22 cellular contexts compared by ENCODE assay signal in the genomic region with DNA sequence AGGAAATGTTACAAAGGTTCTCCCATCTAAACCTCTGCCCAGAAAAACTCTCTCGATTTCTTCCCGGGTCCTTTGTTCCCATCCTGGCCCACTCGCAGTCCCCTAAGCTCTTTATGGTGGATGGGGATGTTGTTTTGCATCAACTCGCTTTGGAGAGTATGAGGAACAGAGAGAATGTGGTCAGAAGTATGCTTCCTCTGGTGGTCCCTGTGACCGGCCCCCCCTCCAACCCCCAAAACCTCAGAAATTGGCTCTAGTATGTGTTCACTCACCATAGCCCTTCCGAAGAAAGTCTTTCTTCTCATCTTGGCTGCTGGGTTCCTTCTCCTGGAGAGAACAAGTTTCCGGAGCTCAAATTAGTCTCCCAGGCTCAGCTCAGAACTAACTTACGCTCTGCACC. TPM values are rescaled to one million over a fixed set of nuclear protein-coding genes. Genes with fewer than 3 reads are reported as not detected.
DNase-seq lines count a peak whose midpoint lies in the region; ATAC-seq and TF ChIP-seq lines count a peak whose summit lies in the region.
"Had no signal": no experiment of that assay in that cellular context is flagged by ENCODE, and none has a peak within 500 bp of the region (broad histone marks: within the 10 kb centered on the region; RNA-seq: fewer than 3 reads in every experiment).

No MANE protein-coding gene starts in this region.

- H3K9ac ChIP-seq in OCI-LY3 (ENCODE audit: low read length) = peak overlapping the region; percentile 24; the same call in 1 of the 2 replicates

- TF ChIP-seq CTCF in OCI-LY3 (IDR thresholded peaks at IDR 0.05; ENCODE audit: low read depth, low read length) (no peak), uterus (IDR thresholded peaks at IDR 0.05) (no peak)

- no peak overlapping the region for H2AFZ ChIP-seq in OCI-LY3 (ENCODE audit: low read depth, low read length)

- peak overlapping the region; percentile 84 for H3K4me2 ChIP-seq in OCI-LY3 (ENCODE audit: low read length)

- no peaks in the 10 kb centered on the region for H3K9me3 ChIP-seq in OCI-LY3 (ENCODE audit: insufficient read depth, low read length)
- no peaks in the 10 kb centered on the region for H3K9me3 ChIP-seq in uterus
- H3K9me3 ChIP-seq: upper lobe of right lung had no signal

- no peaks in the 10 kb centered on the region for H3K9me3 Mint-ChIP-seq in stimulated activated naive B cell treated with anti-CD40 and anti-IgM and Interleukin-4, amounts not matched to agents 10 μg/mL and 1 μg/mL and 100 μg/mL, for 72 hours
- H3K9me3 Mint-ChIP-seq: nephron, T-cell had no signal

- H3K4me3 ChIP-seq in OCI-LY3 (ENCODE audit: low read length) (peak overlapping the region; percentile 51), uterus (no peak overlapping the region)
- H3K4me3 ChIP-seq: K562, upper lobe of right lung had no signal

- peaks cover 7% of the 10 kb centered on the region; the same call in 1 of the 2 replicates for H3K79me2 ChIP-seq in OCI-LY3 (ENCODE audit: low read length)

- no peak for TF ChIP-seq POLR2A in uterus (IDR thresholded peaks at IDR 0.05)

- H4K20me1 ChIP-seq in OCI-LY3 (ENCODE audit: insufficient read depth, low read length) = peaks cover 17% of the 10 kb centered on the region; the same call in 1 of the 2 replicates

- H3K36me3 Mint-ChIP-seq in stimulated activated naive B cell treated with anti-CD40 and anti-IgM and Interleukin-4, amounts not matched to agents 10 μg/mL and 1 μg/mL and 100 μg/mL, for 72 hours = peaks cover 0 to 1% of the 10 kb centered on the region in 2 donors

- H3K36me3 ChIP-seq in OCI-LY3 (replicated peaks; ENCODE audit: low read depth, low read length) (peaks cover 3% of the 10 kb centered on the region), uterus (no peaks in the 10 kb centered on the region)
- H3K36me3 ChIP-seq: upper lobe of right lung had no signal

- peaks cover 18 to 26% of the 10 kb centered on the region in 2 donors for H3K27me3 Mint-ChIP-seq in stimulated activated naive B cell treated with anti-CD40 and anti-IgM and Interleukin-4, amounts not matched to agents 10 μg/mL and 1 μg/mL and 100 μg/mL, for 72 hours
- H3K27me3 Mint-ChIP-seq: T-cell had no signal

- H3K27ac ChIP-seq in OCI-LY3 (ENCODE audit: low read length) (no peak overlapping the region), uterus (no peak overlapping the region)
- H3K27ac ChIP-seq: upper lobe of right lung had no signal

- peak; percentile 31 for ATAC-seq in HG03097 (IDR thresholded peaks at IDR 0.05; ENCODE audit: low FRiP score, unreplicated experiment)
- peak; percentile 62 to 80 for ATAC-seq in stimulated activated naive B cell treated with anti-CD40 and anti-IgM and Interleukin-4, amounts not matched to agents 10 μg/mL and 1 μg/mL and 100 μg/mL, for 72 hours (replicated peaks)
- ATAC-seq: K562, T-cell, upper lobe of right lung had no signal

- peaks cover 31 to 48% of the 10 kb centered on the region in 2 donors for H3K4me1 Mint-ChIP-seq in stimulated activated naive B cell treated with anti-CD40 and anti-IgM and Interleukin-4, amounts not matched to agents 10 μg/mL and 1 μg/mL and 100 μg/mL, for 72 hours
- H3K4me1 Mint-ChIP-seq: nephron had no signal

- intact Hi-C loops in uterus (cut with DNase I; ENCODE audit: low total_unique reads) = loop anchor here (10.0 kb wide), 1 partner anchor 180 kb away; no protein-coding TSS in a partner anchor

- H3K4me3 Mint-ChIP-seq in stimulated activated naive B cell treated with anti-CD40 and anti-IgM and Interleukin-4, amounts not matched to agents 10 μg/mL and 1 μg/mL and 100 μg/mL, for 72 hours = peak overlapping the region; percentile 30 to 52
- H3K4me3 Mint-ChIP-seq: nephron, T-cell had no signal

- H3K27me3 ChIP-seq in OCI-LY3 (ENCODE audit: low read depth, low read length) (peaks cover 52% of the 10 kb centered on the region), uterus (no peaks in the 10 kb centered on the region)
- H3K27me3 ChIP-seq: upper lobe of right lung had no signal

- DNase-seq in SIG-M5 treated with dmso at 0.1 percent for 504 hours (lab: John Stamatoyannopoulos, UW; ENCODE audit: unreplicated experiment) (peak; percentile 61), SIG-M5 (lab: John Stamatoyannopoulos, UW) (no peak), DMS114 treated with DMSO at 0.1 percent for 48 hours (lab: John Stamatoyannopoulos, UW; ENCODE audit: unreplicated experiment) (no peak), NCI-H69 (lab: John Stamatoyannopoulos, UW) (no peak), uterus (no peak)
- DNase-seq in stimulated activated naive B cell treated with anti-CD40 and anti-IgM and Interleukin-4, amounts not matched to agents 10 μg/mL and 1 μg/mL and 100 μg/mL, for 72 hours = peak; percentile 45
- DNase-seq: 8988T; activated gamma-delta T cell; anterior cingulate cortex; central memory CD4-positive, alpha-beta T cell; mesenchymal stem cell; NCI-H1048; NCI-H2029 treated with DMSO at 0.1 percent for 48 hours; NCI-H446 treated with DMSO at 0.1 percent for 48 hours; Right ventricle myocardium superior; stimulated activated CD4-positive, alpha-beta T cell treated with anti-CD3 and anti-CD28 coated beads, Interleukin-1b, Interleukin-23, amount 100 ng/mL, for 48 hours; T-cell; upper lobe of right lung had no signal

- H3K4me1 ChIP-seq in OCI-LY3 (ENCODE audit: low read length) = peaks cover 60% of the 10 kb centered on the region
- H3K4me1 ChIP-seq in uterus = no peaks in the 10 kb centered on the region
- H3K4me1 ChIP-seq: upper lobe of right lung had no signal

- no peak overlapping the region for H3K27ac Mint-ChIP-seq in stimulated activated naive B cell treated with anti-CD40 and anti-IgM and Interleukin-4, amounts not matched to agents 10 μg/mL and 1 μg/mL and 100 μg/mL, for 72 hours
- H3K27ac Mint-ChIP-seq: nephron, T-cell had no signal

RNA-seq across cellular contexts. Expression of gene GRAMD1B, which starts 54.4 kb away (rescaled TPM):
- 1 to 10 TPM in 3 of 4 donors, under 1 TPM in 1; under 0.01 to 6.5 (median 3.7) TPM for total RNA-seq in uterus

Comparison
In these comparisons a context has a peak if more than half of its experiments do, and no peak if none do; other contexts are left out.
1. DNase-seq: peak in SIG-M5 treated with dmso at 0.1 percent for 504 hours (single experiment) and stimulated activated naive B cell treated with anti-CD40 and anti-IgM and Interleukin-4, amounts not matched to agents 10 μg/mL and 1 μg/mL and 100 μg/mL, for 72 hours (single experiment); none in SIG-M5 (single experiment), DMS114 treated with DMSO at 0.1 percent for 48 hours (single experiment), NCI-H69 (single experiment) and uterus (0 of 2).